In the genomic region with DNA sequence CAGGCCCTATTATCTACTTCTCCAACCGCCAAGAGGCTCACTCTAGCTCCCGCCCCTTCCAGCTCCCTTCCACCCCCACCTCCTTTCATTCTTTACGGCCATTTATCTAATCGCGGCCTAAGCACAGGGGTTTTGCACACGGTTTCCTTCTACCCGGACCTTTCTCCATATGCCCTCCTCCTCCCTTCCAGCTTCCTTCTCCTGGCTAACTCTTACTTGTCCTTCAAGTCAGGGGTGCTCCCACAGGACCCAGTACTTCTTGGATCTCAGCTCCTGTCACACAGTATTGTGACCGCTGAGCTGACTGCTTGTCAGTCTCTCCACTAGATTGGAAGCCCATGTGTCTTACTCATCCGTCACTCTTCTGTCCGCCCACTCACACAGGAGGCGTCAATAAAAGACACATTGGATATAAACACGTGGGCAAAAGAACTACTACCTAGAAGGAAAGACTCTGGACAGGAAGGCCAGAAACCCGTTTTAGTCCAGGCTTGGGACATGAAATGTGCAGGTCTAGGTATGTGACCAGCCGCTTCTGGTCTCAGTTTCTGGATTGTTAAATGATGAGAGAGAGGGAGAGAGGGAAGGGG, we compare ENCODE assay signal across 9 cellular contexts. TPM values are rescaled to one million over a fixed set of nuclear protein-coding genes. Genes with fewer than 3 reads are reported as not detected.
DNase-seq lines count a peak whose midpoint lies in the region; ATAC-seq and TF ChIP-seq lines count a peak whose summit lies in the region.
"Had no signal": no experiment of that assay in that cellular context is flagged by ENCODE, and none has a peak within 500 bp of the region (broad histone marks: within the 10 kb centered on the region; RNA-seq: fewer than 3 reads in every experiment).

No MANE protein-coding gene starts in this region.

- H3K27ac Mint-ChIP-seq in Calu3 (ENCODE audit: unreplicated experiment): no peak overlapping the region
- peak overlapping the region; percentile 88 for H3K27ac Mint-ChIP-seq in activated T-helper 17 cell treated with anti-CD3 and anti-CD28 coated beads, Interleukin-2, amount 50 U/mL, for 72 hours
- peak overlapping the region in 4 of 9 donors; percentile 67 to 92 (median 79) for H3K27ac Mint-ChIP-seq in naive thymus-derived CD4-positive, alpha-beta T cell
- H3K27ac Mint-ChIP-seq: T-helper 1 cell treated with Interleukin-12 subunit alpha and Interleukin-12 subunit beta and Interleukin-4 antibody, amounts not matched to agents 30 μg/mL and 1 μg/mL, for 36 hours had no signal

- H3K9me3 Mint-ChIP-seq in Calu3 (ENCODE audit: low read depth, unreplicated experiment): no peaks in the 10 kb centered on the region
- H3K9me3 Mint-ChIP-seq in activated T-helper 17 cell treated with anti-CD3 and anti-CD28 coated beads, Interleukin-2, amount 50 U/mL, for 72 hours: no peaks in the 10 kb centered on the region
- H3K9me3 Mint-ChIP-seq in naive thymus-derived CD4-positive, alpha-beta T cell: peaks cover 0 to 2% (median 0%) of the 10 kb centered on the region in 11 donors
- H3K9me3 Mint-ChIP-seq: T-helper 1 cell treated with Interleukin-12 subunit alpha and Interleukin-12 subunit beta and Interleukin-4 antibody, amounts not matched to agents 30 μg/mL and 1 μg/mL, for 36 hours had no signal

- ATAC-seq in activated T-helper 17 cell treated with anti-CD3 and anti-CD28 coated beads, Interleukin-2, amount 50 U/mL, for 72 hours (replicated peaks): no peak
- no peak for ATAC-seq in naive thymus-derived CD4-positive, alpha-beta T cell
- ATAC-seq in GM19328 (IDR thresholded peaks at IDR 0.05; ENCODE audit: unreplicated experiment) (no peak), sciatic nerve (no peak)

- H3K4me1 Mint-ChIP-seq in Calu3 (ENCODE audit: low read depth, unreplicated experiment): no peaks in the 10 kb centered on the region
- peaks cover 7% of the 10 kb centered on the region for H3K4me1 Mint-ChIP-seq in activated T-helper 17 cell treated with anti-CD3 and anti-CD28 coated beads, Interleukin-2, amount 50 U/mL, for 72 hours
- H3K4me1 Mint-ChIP-seq in naive thymus-derived CD4-positive, alpha-beta T cell: peaks cover 0 to 12% (median 6%) of the 10 kb centered on the region in 7 donors

- BruUV-seq in Calu3 (replicated peaks; lab: Mats Ljungman, UMichigan): no TSS peak

- H3K36me3 ChIP-seq in naive thymus-derived CD4-positive, alpha-beta T cell (ENCODE audit: control insufficient read depth in 2 of 3, insufficient read depth in 3 of 3, low read length in 3 of 3): no peaks in the 10 kb centered on the region
- H3K36me3 ChIP-seq: HAP-1 had no signal

- H3K4me1 ChIP-seq in naive thymus-derived CD4-positive, alpha-beta T cell (ENCODE audit: control insufficient read depth in 2 of 2, insufficient read depth in 2 of 2, low read length in 2 of 2): no peaks in the 10 kb centered on the region

- TF ChIP-seq CTCF in Calu3 (IDR thresholded peaks at IDR 0.05; ENCODE audit: unreplicated experiment): no peak

- H3K36me3 Mint-ChIP-seq in Calu3 (ENCODE audit: insufficient read depth, unreplicated experiment): peaks cover 11% of the 10 kb centered on the region
- H3K36me3 Mint-ChIP-seq in activated T-helper 17 cell treated with anti-CD3 and anti-CD28 coated beads, Interleukin-2, amount 50 U/mL, for 72 hours (ENCODE audit: low read depth): no peaks in the 10 kb centered on the region
- H3K36me3 Mint-ChIP-seq in naive thymus-derived CD4-positive, alpha-beta T cell: no peaks in the 10 kb centered on the region

- H3K9me3 ChIP-seq in naive thymus-derived CD4-positive, alpha-beta T cell (ENCODE audit: control insufficient read depth in 2 of 3, low read length in 3 of 3): no peaks in the 10 kb centered on the region
- H3K9me3 ChIP-seq: HAP-1 had no signal

- no peak overlapping the region for H3K27ac ChIP-seq in naive thymus-derived CD4-positive, alpha-beta T cell (ENCODE audit: low read depth, low read length)

- H3K4me3 ChIP-seq in naive thymus-derived CD4-positive, alpha-beta T cell (ENCODE audit: low read length): peak overlapping the region; percentile 92
- H3K4me3 ChIP-seq: HAP-1 had no signal

- no peaks in the 10 kb centered on the region for H3K27me3 ChIP-seq in naive thymus-derived CD4-positive, alpha-beta T cell (ENCODE audit: control insufficient read depth in 2 of 2, insufficient read depth in 2 of 2, low read length in 2 of 2)

- DNase-seq in Calu3: no peak
- DNase-seq in HEK293T (ENCODE audit: extremely low spot score): no peak
- no peak for DNase-seq in naive thymus-derived CD4-positive, alpha-beta T cell
- DNase-seq in NCI-H774 (lab: John Stamatoyannopoulos, UW): no peak
- DNase-seq in sciatic nerve (ENCODE audit: low spot score): no peak

- POLR2A ChIA-PET in HEK293T (lab: Yijun Ruan, JAX): no interaction called here
- POLR2A ChIA-PET in naive thymus-derived CD4-positive, alpha-beta T cell (lab: Charles Lee): interaction anchor here (1.3 kb wide), 1 partner anchor 1154 kb away, joined by 3 read pairs; the partner anchor contains the start of gene SLC25A28

- intact Hi-C loops in Calu3 (cut with micrococcal nuclease; ENCODE audit: unreplicated experiment): loop anchor here (1.0 to 5.0 kb wide), 3 partner anchors 197 to 780 kb away; no protein-coding TSS in a partner anchor
- intact Hi-C loops in naive thymus-derived CD4-positive, alpha-beta T cell (cut with micrococcal nuclease): loop anchor here (1.0 to 5.0 kb wide), 7 partner anchors 21 to 1580 kb away; partner anchors contain the start of genes GOT1 (in 1 of the 2) and HPS1 (in 1 of the 2)
- intact Hi-C loops in sciatic nerve (cut with DNase I): loop anchor here (5.0 kb wide), 1 partner anchor 780 kb away; no protein-coding TSS in a partner anchor

- CTCF ChIA-PET in Calu3 (lab: Charles Lee): interaction anchor here (0.6 to 2.2 kb wide), 8 partner anchors 12 to 780 kb away, joined by 3 to 24 read pairs (median 4); no protein-coding TSS in a partner anchor
- CTCF ChIA-PET in HEK293T (lab: Yijun Ruan, JAX): interaction anchor here (0.6 to 1.2 kb wide), 12 partner anchors 10 to 650 kb away, joined by 3 to 7 read pairs (median 3); no protein-coding TSS in a partner anchor
- CTCF ChIA-PET in naive thymus-derived CD4-positive, alpha-beta T cell (lab: Charles Lee): interaction anchor here (0.5 to 3.8 kb wide), 12 partner anchors 9 to 784 kb away, joined by 3 to 32 read pairs (median 4); no protein-coding TSS in a partner anchor

- no peaks in the 10 kb centered on the region for H3K27me3 Mint-ChIP-seq in Calu3 (ENCODE audit: unreplicated experiment)
- peaks cover 6% of the 10 kb centered on the region for H3K27me3 Mint-ChIP-seq in activated T-helper 17 cell treated with anti-CD3 and anti-CD28 coated beads, Interleukin-2, amount 50 U/mL, for 72 hours
- peaks cover 0 to 40% (median 10%) of the 10 kb centered on the region in 5 donors for H3K27me3 Mint-ChIP-seq in naive thymus-derived CD4-positive, alpha-beta T cell

- H3K4me3 Mint-ChIP-seq in Calu3 (ENCODE audit: low read depth, unreplicated experiment): peak overlapping the region; percentile 72
- peak overlapping the region; percentile 92 for H3K4me3 Mint-ChIP-seq in activated T-helper 17 cell treated with anti-CD3 and anti-CD28 coated beads, Interleukin-2, amount 50 U/mL, for 72 hours
- peak overlapping the region; percentile 6 to 100 (median 96) for H3K4me3 Mint-ChIP-seq in naive thymus-derived CD4-positive, alpha-beta T cell

TF ChIP-seq in HEK293T, 16 proteins besides CTCF, POLR2A, EP300 and RAD21:
- TF ChIP-seq, protein P1, sequence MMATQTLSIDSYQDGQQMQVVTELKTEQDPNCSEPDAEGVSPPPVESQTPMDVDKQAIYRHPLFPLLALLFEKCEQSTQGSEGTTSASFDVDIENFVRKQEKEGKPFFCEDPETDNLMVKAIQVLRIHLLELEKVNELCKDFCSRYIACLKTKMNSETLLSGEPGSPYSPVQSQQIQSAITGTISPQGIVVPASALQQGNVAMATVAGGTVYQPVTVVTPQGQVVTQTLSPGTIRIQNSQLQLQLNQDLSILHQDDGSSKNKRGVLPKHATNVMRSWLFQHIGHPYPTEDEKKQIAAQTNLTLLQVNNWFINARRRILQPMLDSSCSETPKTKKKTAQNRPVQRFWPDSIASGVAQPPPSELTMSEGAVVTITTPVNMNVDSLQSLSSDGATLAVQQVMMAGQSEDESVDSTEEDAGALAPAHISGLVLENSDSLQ (IDR thresholded peaks at IDR 0.05): no peak
- peak; percentile 44; the same call in 1 of the 2 replicates for TF ChIP-seq L3MBTL2 (conservative IDR thresholded peaks at IDR 0.05)

RNA-seq across cellular contexts. Expression of gene HPS1, which starts 20.3 kb away (rescaled TPM):
- total RNA-seq in Calu3 (2022): 28.1 and 34.2 TPM in 2 replicates
- total RNA-seq in activated T-helper 17 cell treated with anti-CD3 and anti-CD28 coated beads, Interleukin-2, amount 50 U/mL, for 72 hours: 10 to 100 TPM; 49.1 to 56.9 TPM
- total RNA-seq in naive thymus-derived CD4-positive, alpha-beta T cell: 100 to 1,000 TPM in 2 of 5 experiments, 10 to 100 TPM in 3; 68.5 to 107 (median 90.9) TPM
- 10 to 100 TPM; 54.3 to 70.8 TPM for polyA plus RNA-seq in naive thymus-derived CD4-positive, alpha-beta T cell
- 52.4 TPM for total RNA-seq in sciatic nerve

RNA-seq across cellular contexts. Expression of gene PYROXD2, which starts 52.0 kb away (rescaled TPM):
- total RNA-seq in Calu3 (2022): 7.0 and 10.1 TPM in 2 replicates
- total RNA-seq in activated T-helper 17 cell treated with anti-CD3 and anti-CD28 coated beads, Interleukin-2, amount 50 U/mL, for 72 hours: 1 to 10 TPM; 5.1 to 7.0 TPM
- 10 to 100 TPM; 11.9 to 37.1 (median 26.9) TPM for total RNA-seq in naive thymus-derived CD4-positive, alpha-beta T cell
- polyA plus RNA-seq in naive thymus-derived CD4-positive, alpha-beta T cell: 1 to 10 TPM; 5.6 TPM
- total RNA-seq in sciatic nerve: 29.5 TPM
